In the genomic region with DNA sequence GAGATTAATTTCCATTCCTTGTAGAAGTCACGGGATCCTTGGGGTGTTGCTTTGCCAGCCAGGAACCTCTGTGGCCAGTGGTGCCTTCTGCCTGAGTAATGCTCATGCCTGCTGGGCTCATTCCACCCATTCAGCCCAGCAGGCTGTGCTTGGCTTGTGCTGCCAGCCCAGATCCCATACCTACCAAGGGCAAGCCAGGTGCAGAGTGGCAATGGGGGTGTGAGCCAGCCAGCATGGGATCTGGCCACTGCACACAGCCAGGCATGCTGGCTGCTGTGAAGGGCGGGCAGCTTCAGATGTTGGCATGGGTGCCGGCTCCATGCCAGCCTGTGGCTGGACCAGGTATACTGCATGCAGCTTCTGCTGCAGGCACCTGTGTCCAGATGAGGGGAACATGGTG, we compare ENCODE assay signal across 19 cellular contexts. TPM values are rescaled to one million over a fixed set of nuclear protein-coding genes. Genes with fewer than 3 reads are reported as not detected.
DNase-seq lines count a peak whose midpoint lies in the region; ATAC-seq, FAIRE-seq and TF ChIP-seq lines count a peak whose summit lies in the region.
"Had no signal": no experiment of that assay in that cellular context is flagged by ENCODE, and none has a peak within 500 bp of the region (broad histone marks: within the 10 kb centered on the region; RNA-seq: fewer than 3 reads in every experiment).

No MANE protein-coding gene starts in this region.

- no peak overlapping the region for H3K4me3 Mint-ChIP-seq in T-cell
- H3K4me3 Mint-ChIP-seq: activated CD4-positive, alpha-beta memory T cell treated with anti-CD3 and anti-CD28 coated beads, Interleukin-2, amount 10 ng/mL, durations not matched to agents 7 days and 5 days; activated T-cell treated with anti-CD3 and anti-CD28 coated beads, Interleukin-2, amount 50 U/mL, for 4 hours; effector memory CD8-positive, alpha-beta T cell; naive thymus-derived CD8-positive, alpha-beta T cell; stimulated activated naive CD8-positive, alpha-beta T cell treated with anti-CD3 and anti-CD28 coated beads, Interleukin-15, amount 100 ng/mL, for 72 hours had no signal

- H3K4me3 ChIP-seq in epithelial cell of esophagus (ENCODE audit: low read length): no peak overlapping the region
- no peak overlapping the region for H3K4me3 ChIP-seq in parathyroid adenoma (ENCODE audit: low read depth, low read length)
- no peak overlapping the region for H3K4me3 ChIP-seq in testis
- H3K4me3 ChIP-seq: lower lobe of right lung had no signal

- POLR2A ChIA-PET in T-cell (lab: Charles Lee): interaction anchor here in 1 of 2 donors (0.7 kb wide), 1 partner anchor 174 kb away, joined by 3 read pairs; the partner anchor contains the start of gene INTS6

- H3K9me3 ChIP-seq in parathyroid adenoma (ENCODE audit: control insufficient read depth, low read length) (no peaks in the 10 kb centered on the region), testis (no peaks in the 10 kb centered on the region)
- H3K9me3 ChIP-seq: lower lobe of right lung had no signal

- CTCF ChIA-PET in T-cell (lab: Charles Lee): no interaction called here

- H3K4me2 ChIP-seq in parathyroid adenoma (ENCODE audit: low read length): peak overlapping the region; percentile 39

- H3K4me1 ChIP-seq in parathyroid adenoma (peaks cover 24% of the 10 kb centered on the region), testis (peaks cover 12% of the 10 kb centered on the region)

- TF ChIP-seq CTCF in epithelial cell of esophagus (IDR thresholded peaks at IDR 0.05; ENCODE audit: insufficient read depth, low read depth, low read length, missing control alignments): no peak
- no peak for TF ChIP-seq CTCF in parathyroid adenoma (IDR thresholded peaks at IDR 0.05)
- no peak for TF ChIP-seq CTCF in testis (IDR thresholded peaks at IDR 0.05)

- H3K27me3 ChIP-seq in parathyroid adenoma (ENCODE audit: control insufficient read depth, insufficient read depth, low read length) (no peaks in the 10 kb centered on the region), testis (no peaks in the 10 kb centered on the region)

- ATAC-seq in T-cell (replicated peaks in 1 of 4) (no peak), HG02763 (IDR thresholded peaks at IDR 0.05; ENCODE audit: unreplicated experiment) (no peak), GM21360 (IDR thresholded peaks at IDR 0.05; ENCODE audit: unreplicated experiment) (no peak)
- ATAC-seq: activated naive CD4-positive, alpha-beta T cell treated with anti-CD3 and anti-CD28 coated beads, Interleukin-2, amount 50 U/mL, for 72 hours; activated T-cell treated with anti-CD3 and anti-CD28 coated beads, Interleukin-2, amount 50 U/mL, for 4 hours; effector memory CD8-positive, alpha-beta T cell; lower lobe of right lung; naive thymus-derived CD8-positive, alpha-beta T cell; stimulated activated naive CD8-positive, alpha-beta T cell treated with anti-CD3 and anti-CD28 coated beads, Interleukin-15, amount 100 ng/mL, for 72 hours had no signal

- WGBS in testis, 2 donors: 86 to 98% methylated on average over 3 of the region's 3 CpGs

- no peak overlapping the region for H3K27ac Mint-ChIP-seq in T-cell
- H3K27ac Mint-ChIP-seq: activated CD4-positive, alpha-beta memory T cell treated with anti-CD3 and anti-CD28 coated beads, Interleukin-2, amount 10 ng/mL, durations not matched to agents 7 days and 5 days; activated naive CD4-positive, alpha-beta T cell treated with anti-CD3 and anti-CD28 coated beads, Interleukin-2, amount 50 U/mL, for 72 hours; stimulated activated naive CD8-positive, alpha-beta T cell treated with anti-CD3 and anti-CD28 coated beads, Interleukin-15, amount 100 ng/mL, for 72 hours had no signal

- peaks cover 45 to 62% (median 60%) of the 10 kb centered on the region in 3 donors for H3K4me1 Mint-ChIP-seq in T-cell

- TF ChIP-seq POLR2A in H54 (IDR thresholded peaks at IDR 0.05; ENCODE audit: low read depth, low read length): no peak
- no peak for TF ChIP-seq POLR2A in testis (IDR thresholded peaks at IDR 0.05)

- H3K79me2 ChIP-seq in parathyroid adenoma: peaks cover 8% of the 10 kb centered on the region

- H3K36me3 Mint-ChIP-seq in T-cell: no peaks in the 10 kb centered on the region
- H3K36me3 Mint-ChIP-seq: activated naive CD4-positive, alpha-beta T cell treated with anti-CD3 and anti-CD28 coated beads, Interleukin-2, amount 50 U/mL, for 72 hours had no signal

- FAIRE-seq in H54 (lab: Jason Lieb, UNC): peak; percentile 55
- FAIRE-seq: GM12891, H1 had no signal

- H3K27ac ChIP-seq in parathyroid adenoma (peak overlapping the region; percentile 91), testis (no peak overlapping the region)
- H3K27ac ChIP-seq: lower lobe of right lung had no signal

- H3K9ac ChIP-seq in parathyroid adenoma: no peak overlapping the region

- H2AFZ ChIP-seq in parathyroid adenoma: no peak overlapping the region

- DNase-seq in H54 (ENCODE audit: insufficient read length, low spot score) (no peak), NCI-H69 (lab: John Stamatoyannopoulos, UW) (peak; percentile 85), epithelial cell of esophagus (ENCODE audit: low read depth) (peak; percentile 43), T-cell (no peak), testis (no peak)
- DNase-seq: activated CD4-positive, alpha-beta memory T cell treated with anti-CD3 and anti-CD28 coated beads, Interleukin-2, amount 10 ng/mL, durations not matched to agents 7 days and 5 days; activated T-cell treated with anti-CD3 and anti-CD28 coated beads, Interleukin-2, amount 50 U/mL, for 4 hours; effector memory CD8-positive, alpha-beta T cell; lower lobe of right lung; naive thymus-derived CD8-positive, alpha-beta T cell; NCI-H2029; NCI-H774; stimulated activated naive CD8-positive, alpha-beta T cell treated with anti-CD3 and anti-CD28 coated beads, Interleukin-15, amount 100 ng/mL, for 72 hours had no signal

- H3K27me3 Mint-ChIP-seq in T-cell: no peaks in the 10 kb centered on the region
- H3K27me3 Mint-ChIP-seq: activated CD4-positive, alpha-beta memory T cell treated with anti-CD3 and anti-CD28 coated beads, Interleukin-2, amount 10 ng/mL, durations not matched to agents 7 days and 5 days; effector memory CD8-positive, alpha-beta T cell; naive thymus-derived CD8-positive, alpha-beta T cell; stimulated activated naive CD8-positive, alpha-beta T cell treated with anti-CD3 and anti-CD28 coated beads, Interleukin-15, amount 100 ng/mL, for 72 hours had no signal

- intact Hi-C loops in testis (cut with DNase I; ENCODE audit: low total_unique reads): no loop called here

- H3K9me3 Mint-ChIP-seq in T-cell: no peaks in the 10 kb centered on the region
- H3K9me3 Mint-ChIP-seq: activated CD4-positive, alpha-beta memory T cell treated with anti-CD3 and anti-CD28 coated beads, Interleukin-2, amount 10 ng/mL, durations not matched to agents 7 days and 5 days; activated naive CD4-positive, alpha-beta T cell treated with anti-CD3 and anti-CD28 coated beads, Interleukin-2, amount 50 U/mL, for 72 hours; activated T-cell treated with anti-CD3 and anti-CD28 coated beads, Interleukin-2, amount 50 U/mL, for 4 hours; effector memory CD8-positive, alpha-beta T cell; naive thymus-derived CD8-positive, alpha-beta T cell; stimulated activated naive CD8-positive, alpha-beta T cell treated with anti-CD3 and anti-CD28 coated beads, Interleukin-15, amount 100 ng/mL, for 72 hours had no signal

- H3K36me3 ChIP-seq in parathyroid adenoma (ENCODE audit: control insufficient read depth, insufficient read depth, low read length) (no peaks in the 10 kb centered on the region), testis (ENCODE audit: low read depth, missing control alignments) (no peaks in the 10 kb centered on the region)
- H3K36me3 ChIP-seq: lower lobe of right lung had no signal

RNA-seq across cellular contexts. Expression of gene WDFY2, which starts 42.5 kb away (rescaled TPM):
- total RNA-seq in T-cell (10 to 100 TPM; 18.2 to 28.3 (median 20.0) TPM), testis (10 to 100 TPM; 36.1 to 45.8 TPM)
- polyA plus RNA-seq in testis (ENCODE audit: insufficient read depth, low read depth, low replicate concordance): 17.1 TPM

Comparison
In these comparisons a context has a peak if more than half of its experiments do, and no peak if none do; other contexts are left out.
1. DNase-seq: peak in NCI-H69 (single experiment) and epithelial cell of esophagus (single experiment); none in H54 (single experiment), T-cell (0 of 34) and testis (single experiment).